In genomic region chr19:49588370-49589122, GRCh38 we compare ENCODE assay signal across 15 cellular contexts. TPM values are rescaled to one million over a fixed set of nuclear protein-coding genes. Genes with fewer than 3 reads are reported as not detected.
A peak's percentile ranks its signal among the peaks of the same experiment; 100 is the strongest.
DNase-seq lines count a peak whose midpoint lies in the region; ATAC-seq and TF ChIP-seq lines count a peak whose summit lies in the region.
"Had no signal": no experiment of that assay in that cellular context is flagged by ENCODE, and none has a peak within 500 bp of the region (broad histone marks: within the 10 kb centered on the region; RNA-seq: fewer than 3 reads in every experiment).

No MANE protein-coding gene starts in this region.

- H2AFZ ChIP-seq in osteoblast (ENCODE audit: low read length): no peak overlapping the region
- H2AFZ ChIP-seq: parathyroid adenoma had no signal

- ATAC-seq in GM19395 (IDR thresholded peaks at IDR 0.05; ENCODE audit: unreplicated experiment): no peak

- H3K9me3 Mint-ChIP-seq in activated naive CD4-positive, alpha-beta T cell treated with anti-CD3 and anti-CD28 coated beads, Interleukin-2, amount 10 ng/mL, durations not matched to agents 7 days and 5 days: no peaks in the 10 kb centered on the region

- peaks cover 2% of the 10 kb centered on the region for H3K36me3 Mint-ChIP-seq in activated naive CD4-positive, alpha-beta T cell treated with anti-CD3 and anti-CD28 coated beads, Interleukin-2, amount 10 ng/mL, durations not matched to agents 7 days and 5 days

- H3K27ac Mint-ChIP-seq in activated naive CD4-positive, alpha-beta T cell treated with anti-CD3 and anti-CD28 coated beads, Interleukin-2, amount 10 ng/mL, durations not matched to agents 7 days and 5 days: no peak overlapping the region

- no peaks in the 10 kb centered on the region for H3K9me3 ChIP-seq in osteoblast (ENCODE audit: low read depth, low read length)
- H3K9me3 ChIP-seq: BLaER1 treated with 17β-estradiol and CSF1 and Interleukin-3, amounts not matched to agents 10 nM and 100 nM; stomach had no signal

- no peaks in the 10 kb centered on the region for H3K27me3 ChIP-seq in osteoblast (ENCODE audit: insufficient read depth, low read length)
- H3K27me3 ChIP-seq: BLaER1 treated with 17β-estradiol and CSF1 and Interleukin-3, amounts not matched to agents 10 nM and 100 nM; stomach had no signal

- H3K36me3 ChIP-seq in osteoblast (ENCODE audit: insufficient read depth, low read length): peaks cover under 1% of the 10 kb centered on the region
- H3K36me3 ChIP-seq: stomach had no signal

- peak; percentile 60 for DNase-seq in GM12864 (ENCODE audit: low read depth)
- peak; percentile 34 for DNase-seq in RPMI8226
- peak; percentile 52 for DNase-seq in activated naive CD4-positive, alpha-beta T cell treated with anti-CD3 and anti-CD28 coated beads, Interleukin-2, amount 10 ng/mL, durations not matched to agents 7 days and 5 days
- DNase-seq in osteoblast (ENCODE audit: insufficient read length, low spot score, missing footprints): peak; percentile 25
- DNase-seq in ureter (ENCODE audit: low spot score): no peak
- no peak for DNase-seq in NCI-H2107 (lab: John Stamatoyannopoulos, UW)
- DNase-seq in mucosa of gallbladder (ENCODE audit: low spot score): no peak
- DNase-seq: hippocampal formation, Karpas-422, NCI-H2029 treated with DMSO at 0.1 percent for 48 hours, stomach had no signal

- peaks cover 40% of the 10 kb centered on the region for H3K27me3 Mint-ChIP-seq in activated naive CD4-positive, alpha-beta T cell treated with anti-CD3 and anti-CD28 coated beads, Interleukin-2, amount 10 ng/mL, durations not matched to agents 7 days and 5 days

- peaks cover 18% of the 10 kb centered on the region for H3K79me2 ChIP-seq in osteoblast (ENCODE audit: insufficient read depth, low read length)
- H3K79me2 ChIP-seq: parathyroid adenoma had no signal

- CTCF ChIA-PET in activated naive CD4-positive, alpha-beta T cell treated with anti-CD3 and anti-CD28 coated beads, Interleukin-2, amount 10 ng/mL, durations not matched to agents 7 days and 5 days (lab: Charles Lee): no interaction called here

- H4K20me1 ChIP-seq in osteoblast (ENCODE audit: insufficient read depth, low read length): peaks cover 9% of the 10 kb centered on the region

- H3K4me3 Mint-ChIP-seq in activated naive CD4-positive, alpha-beta T cell treated with anti-CD3 and anti-CD28 coated beads, Interleukin-2, amount 10 ng/mL, durations not matched to agents 7 days and 5 days: no peak overlapping the region

- H3K4me1 ChIP-seq in osteoblast (ENCODE audit: insufficient read depth, low read length): peaks cover 18% of the 10 kb centered on the region

- H3K4me2 ChIP-seq in osteoblast (ENCODE audit: insufficient read depth, low read length): no peak overlapping the region

- peaks cover 29% of the 10 kb centered on the region for H3K4me1 Mint-ChIP-seq in activated naive CD4-positive, alpha-beta T cell treated with anti-CD3 and anti-CD28 coated beads, Interleukin-2, amount 10 ng/mL, durations not matched to agents 7 days and 5 days

- H3K27ac ChIP-seq in osteoblast (ENCODE audit: low read depth, low read length): no peak overlapping the region
- H3K27ac ChIP-seq: BLaER1 treated with 17β-estradiol and CSF1 and Interleukin-3, amounts not matched to agents 10 nM and 100 nM; epithelial cell of prostate had no signal

- TF ChIP-seq CTCF in GM12864 (IDR thresholded peaks at IDR 0.05; ENCODE audit: low read depth, low read length, missing control alignments): no peak
- no peak for TF ChIP-seq CTCF in osteoblast (IDR thresholded peaks at IDR 0.05; ENCODE audit: extremely low read depth, low read depth, low read length)

- H3K4me3 ChIP-seq in GM12864 (ENCODE audit: low read depth, low read length) (no peak overlapping the region), osteoblast (ENCODE audit: insufficient read depth, low read length) (no peak overlapping the region)
- H3K4me3 ChIP-seq: BLaER1 treated with 17β-estradiol and CSF1 and Interleukin-3, amounts not matched to agents 10 nM and 100 nM; stomach had no signal

RNA-seq across cellular contexts. Expression of gene PRR12, which starts 2.4 kb away (rescaled TPM):
- 2.2 and 2.9 TPM in 2 replicates for total RNA-seq in osteoblast
- 40.6 TPM for total RNA-seq in ureter
- total RNA-seq in mucosa of gallbladder: 42.7 TPM

RNA-seq across cellular contexts. Expression of gene PRRG2, which starts 7.4 kb away (rescaled TPM):
- total RNA-seq in osteoblast (under 0.01 and 0.29 TPM in 2 replicates), ureter (13.2 TPM), mucosa of gallbladder (18.2 TPM)

RNA-seq across cellular contexts. Expression of gene NOSIP, which starts 8.2 kb away (rescaled TPM):
- total RNA-seq in osteoblast (57.5 and 68.0 TPM in 2 replicates), ureter (35.6 TPM), mucosa of gallbladder (56.3 TPM)

RNA-seq across cellular contexts. Expression of gene RRAS, which starts 51.4 kb away (rescaled TPM):
- total RNA-seq in osteoblast (23.9 and 31.8 TPM in 2 replicates), ureter (59.1 TPM), mucosa of gallbladder (96.1 TPM)

RNA-seq across cellular contexts. Expression of gene SCAF1, which starts 53.5 kb away (rescaled TPM):
- 12.1 and 14.8 TPM in 2 replicates for total RNA-seq in osteoblast
- total RNA-seq in ureter: 55.7 TPM
- 86.0 TPM for total RNA-seq in mucosa of gallbladder

Comparison
In these comparisons a context has a peak if more than half of its experiments do, and no peak if none do; other contexts are left out.
1. DNase-seq: peak in GM12864 (single experiment), RPMI8226 (single experiment), activated naive CD4-positive, alpha-beta T cell treated with anti-CD3 and anti-CD28 coated beads, Interleukin-2, amount 10 ng/mL, durations not matched to agents 7 days and 5 days (single experiment) and osteoblast (single experiment); none in ureter (single experiment), NCI-H2107 (single experiment) and mucosa of gallbladder (single experiment).
2. RNA of gene PRR12, which starts 2.4 kb away (total RNA-seq): 42.7 TPM in mucosa of gallbladder (single experiment) and 40.6 TPM in ureter (single experiment); 2.2 to 2.9 TPM in osteoblast; every median in the first group is over 10 times any median in the second.
3. RNA of gene PRRG2, which starts 7.4 kb away (total RNA-seq): 18.2 TPM in mucosa of gallbladder (single experiment) and 13.2 TPM in ureter (single experiment); under 0.01 to 0.29 TPM in osteoblast; every median in the first group is over 10 times any median in the second.